ENCODE assay signal across 26 cellular contexts in the genomic region with DNA sequence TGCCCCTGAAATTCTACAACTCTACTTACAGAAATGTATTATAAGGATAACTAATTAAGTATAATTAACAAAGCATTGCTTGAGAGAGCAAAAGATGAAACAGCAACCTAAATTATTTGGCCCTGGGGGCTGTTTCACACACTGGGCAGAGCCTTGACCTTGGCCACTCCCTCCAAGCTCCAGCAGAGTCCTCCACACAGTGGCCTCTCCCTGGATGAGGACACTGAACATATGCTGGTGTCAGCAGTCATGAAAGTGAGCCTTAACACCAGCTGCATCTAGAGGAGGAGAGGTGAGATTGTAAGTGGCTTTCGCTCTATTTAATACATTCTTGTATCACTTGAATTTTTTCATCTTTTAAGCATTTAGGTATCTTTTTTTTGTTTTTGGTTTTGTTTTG.
"Had no signal": no experiment of that assay in that cellular context is flagged by ENCODE, and none has a peak within 500 bp of the region (broad histone marks: within the 10 kb centered on the region; RNA-seq: fewer than 3 reads in every experiment).

No MANE protein-coding gene starts in this region.

- H3K4me3 Mint-ChIP-seq: activated B cell treated with CpG ODN at 0.5 μM for 24 hours; activated CD4-positive, alpha-beta T cell treated with anti-CD3 and anti-CD28 coated beads, Interleukin-2, amount 10 ng/mL, durations not matched to agents 24 days and 14 days; activated CD8-positive, alpha-beta memory T cell treated with anti-CD3 and anti-CD28 coated beads, Interleukin-2, amount 10 ng/mL, durations not matched to agents 7 days and 5 days; activated naive CD8-positive, alpha-beta T cell; activated T-cell treated with anti-CD3 and anti-CD28 coated beads, Interleukin-2, amount 50 U/mL, for 24 hours; activated T-helper 1 cell treated with anti-CD3 and anti-CD28 coated beads, Interleukin-12 subunit alpha, Interleukin-12 subunit beta, Interleukin-2, Interleukin-4 antibody, amounts not matched to agents 30 ng/mL and 10 ng/mL and 1 ng/mL, durations not matched to agents 14 hours and 24 hours and 36 hours; T-helper 17 cell had no signal

- ATAC-seq: activated CD8-positive, alpha-beta memory T cell treated with anti-CD3 and anti-CD28 coated beads, Interleukin-2, amount 10 ng/mL, durations not matched to agents 7 days and 5 days; T-helper 17 cell had no signal

- H3K4me1 ChIP-seq: Peyer's patch had no signal

- H3K4me1 Mint-ChIP-seq: activated B cell treated with CpG ODN at 0.5 μM for 24 hours; activated CD4-positive, alpha-beta T cell treated with anti-CD3 and anti-CD28 coated beads, Interleukin-2, amount 10 ng/mL, durations not matched to agents 24 days and 14 days; activated CD8-positive, alpha-beta memory T cell treated with anti-CD3 and anti-CD28 coated beads, Interleukin-2, amount 10 ng/mL, durations not matched to agents 7 days and 5 days; T-helper 17 cell had no signal

- H3K36me3 Mint-ChIP-seq: activated CD8-positive, alpha-beta memory T cell treated with anti-CD3 and anti-CD28 coated beads, Interleukin-2, amount 10 ng/mL, durations not matched to agents 7 days and 5 days; activated naive CD8-positive, alpha-beta T cell had no signal

- H3K27ac ChIP-seq: brain microvascular endothelial cell, cardiac muscle cell, Peyer's patch had no signal

- H3K9me3 ChIP-seq: Peyer's patch had no signal

- H3K27ac Mint-ChIP-seq: activated B cell treated with CpG ODN at 0.5 μM for 24 hours; activated CD4-positive, alpha-beta T cell treated with anti-CD3 and anti-CD28 coated beads, Interleukin-2, amount 10 ng/mL, durations not matched to agents 24 days and 14 days; activated CD8-positive, alpha-beta memory T cell treated with anti-CD3 and anti-CD28 coated beads, Interleukin-2, amount 10 ng/mL, durations not matched to agents 7 days and 5 days; activated naive CD8-positive, alpha-beta T cell; activated T-cell treated with anti-CD3 and anti-CD28 coated beads, Interleukin-2, amount 50 U/mL, for 24 hours; activated T-helper 1 cell treated with anti-CD3 and anti-CD28 coated beads, Interleukin-12 subunit alpha, Interleukin-12 subunit beta, Interleukin-2, Interleukin-4 antibody, amounts not matched to agents 30 ng/mL and 10 ng/mL and 1 ng/mL, durations not matched to agents 14 hours and 24 hours and 36 hours had no signal

- H3K27me3 Mint-ChIP-seq: activated B cell treated with CpG ODN at 0.5 μM for 24 hours; activated CD4-positive, alpha-beta T cell treated with anti-CD3 and anti-CD28 coated beads, Interleukin-2, amount 10 ng/mL, durations not matched to agents 24 days and 14 days; activated CD8-positive, alpha-beta memory T cell treated with anti-CD3 and anti-CD28 coated beads, Interleukin-2, amount 10 ng/mL, durations not matched to agents 7 days and 5 days; activated naive CD8-positive, alpha-beta T cell; activated T-cell treated with anti-CD3 and anti-CD28 coated beads, Interleukin-2, amount 50 U/mL, for 24 hours; T-helper 17 cell had no signal

- H3K27me3 ChIP-seq: brain microvascular endothelial cell, cardiac muscle cell, Peyer's patch had no signal

- DNase-seq: activated B cell treated with CpG ODN at 0.5 μM for 24 hours; activated CD4-positive, alpha-beta T cell treated with anti-CD3 and anti-CD28 coated beads for 1 hour; activated CD4-positive, alpha-beta T cell treated with anti-CD3 and anti-CD28 coated beads, Interleukin-2, amount 10 ng/mL, durations not matched to agents 24 days and 14 days; activated CD4-positive, alpha-beta T cell treated with anti-CD3 and anti-CD28 coated beads, Interleukin-2, amount 50 U/mL, for 48 hours; activated CD8-positive, alpha-beta memory T cell treated with anti-CD3 and anti-CD28 coated beads, Interleukin-2, amount 10 ng/mL, durations not matched to agents 7 days and 5 days; activated effector memory CD4-positive, alpha-beta T cell treated with anti-CD3 and anti-CD28 coated beads, Interleukin-2, amount 50 U/mL, for 16 hours; activated naive CD4-positive, alpha-beta T cell treated with Interleukin-2 at 50 U/mL for 16 hours; activated T-cell treated with anti-CD3 and anti-CD28 coated beads, Interleukin-2, amount 50 U/mL, for 24 hours; brain microvascular endothelial cell; Karpas-422; NCI-H146; NCI-H187 treated with DMSO at 0.1 percent for 48 hours; NCI-H2081 treated with DMSO at 0.1 percent for 48 hours; NCI-H2171; NCI-H2227 treated with DMSO at 0.1 percent for 48 hours; NCI-H446 treated with DMSO at 0.1 percent for 48 hours; NCI-H526; NCI-H774; NK-92 treated with Interleukin-12 subunit alpha and Interleukin-12 subunit beta, amount 100 ng/mL, for 24 hours; Peyer's patch; SHP77 treated with DMSO at 0.1 percent for 48 hours; T-helper 17 cell; T-helper 9 cell had no signal

- H3K4me3 ChIP-seq: cardiac muscle cell, Peyer's patch had no signal

- H3K9me3 Mint-ChIP-seq: activated B cell treated with CpG ODN at 0.5 μM for 24 hours; activated CD4-positive, alpha-beta T cell treated with anti-CD3 and anti-CD28 coated beads, Interleukin-2, amount 10 ng/mL, durations not matched to agents 24 days and 14 days; activated T-cell treated with anti-CD3 and anti-CD28 coated beads, Interleukin-2, amount 50 U/mL, for 24 hours; activated T-helper 1 cell treated with anti-CD3 and anti-CD28 coated beads, Interleukin-12 subunit alpha, Interleukin-12 subunit beta, Interleukin-2, Interleukin-4 antibody, amounts not matched to agents 30 ng/mL and 10 ng/mL and 1 ng/mL, durations not matched to agents 14 hours and 24 hours and 36 hours had no signal
